Comparison of ENCODE assay signal across 7 cellular contexts in the genomic region with DNA sequence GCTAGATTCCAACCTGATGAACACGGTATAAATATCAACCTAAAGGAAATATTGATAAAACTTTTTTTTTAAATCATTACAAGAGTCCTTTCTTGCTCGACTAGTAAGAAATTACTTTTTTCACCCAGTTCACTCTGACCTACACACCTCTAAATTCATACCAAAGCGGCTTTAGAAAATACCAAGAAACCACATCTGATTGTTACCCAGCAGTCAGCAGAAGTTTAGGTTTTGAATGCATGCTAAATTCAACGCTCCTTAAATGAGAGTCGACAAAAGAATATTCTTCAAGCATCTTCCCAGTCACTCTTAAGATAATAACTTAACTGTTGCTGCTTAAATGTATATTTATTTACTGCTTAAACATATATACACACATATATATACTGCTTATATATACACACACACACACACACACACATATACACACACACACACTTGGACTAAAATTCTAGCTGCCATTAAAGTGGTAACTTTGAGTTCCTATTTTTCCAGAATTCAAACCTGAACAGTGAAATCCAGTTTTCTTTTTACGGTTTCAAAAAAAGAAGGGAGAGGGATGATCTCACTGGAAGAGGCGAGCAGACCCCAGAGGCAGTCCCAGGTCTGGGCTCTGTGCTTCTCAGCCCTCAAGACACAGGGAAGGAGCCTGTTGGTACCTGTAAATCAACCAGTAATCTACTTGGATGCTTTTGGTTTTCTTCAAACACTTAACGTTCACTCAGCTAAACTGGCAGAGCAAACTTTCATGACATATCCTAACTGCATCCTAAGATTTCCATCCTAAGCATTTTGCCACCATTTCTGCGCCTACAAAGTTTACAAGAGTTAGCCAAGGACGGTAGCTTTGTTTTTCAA. TPM values are rescaled to one million over a fixed set of nuclear protein-coding genes. Genes with fewer than 3 reads are reported as not detected.
DNase-seq lines count a peak whose midpoint lies in the region; ATAC-seq and TF ChIP-seq lines count a peak whose summit lies in the region.

No MANE protein-coding gene starts in this region.

- H3K36me3 ChIP-seq in HAP-1 (replicated peaks), result peaks cover 7% of the 10 kb centered on the region

- H3K4me3 Mint-ChIP-seq in T-helper 17 cell, result peak overlapping the region; percentile 95

- no peaks in the 10 kb centered on the region for H3K27me3 ChIP-seq in HAP-1 (ENCODE audit: low read depth)

- H3K4me1 ChIP-seq in HAP-1, result peaks cover 22% of the 10 kb centered on the region

- DNase-seq in HAP-1 (ENCODE audit: low spot score in 2 of 2) (peak in 1 of 2 experiments; percentile 34), T-helper 17 cell (no peak), foreskin fibroblast (no peak)
- DNase-seq in stimulated activated CD8-positive, alpha-beta memory T cell treated with anti-CD3 and anti-CD28 coated beads, Interleukin-4, amount 100 ng/mL, for 48 hours, result no peak
- DNase-seq in activated CD4-positive, CD25-positive, alpha-beta regulatory T cell (lab: John Stamatoyannopoulos, UW), result no peak

- H3K4me3 ChIP-seq in HAP-1 (peak overlapping the region; percentile 65), foreskin fibroblast (ENCODE audit: low read depth in 1 of 2, low read length in 2 of 2) (peak overlapping the region; percentile 63 to 91), skin epidermis (peak overlapping the region; percentile 69 to 98 (median 92))

- no peak for TF ChIP-seq CTCF in foreskin fibroblast (IDR thresholded peaks at IDR 0.05; ENCODE audit: low read depth, low read length)

- H3K9me3 ChIP-seq in HAP-1, result no peaks in the 10 kb centered on the region
- no peaks in the 10 kb centered on the region for H3K9me3 ChIP-seq in T-helper 17 cell (ENCODE audit: control insufficient read depth, low read length, poor library complexity, severe bottlenecking)

- in situ Hi-C loops in HAP-1 (cut with MboI; ENCODE audit: low sequenced_read_pairs), result no loop called here

- H3K27me3 Mint-ChIP-seq in T-helper 17 cell, result no peaks in the 10 kb centered on the region

- peaks cover 51% of the 10 kb centered on the region for H3K4me1 Mint-ChIP-seq in T-helper 17 cell

- H3K27ac Mint-ChIP-seq in T-helper 17 cell, result peak overlapping the region; percentile 99

- H3K27ac ChIP-seq in skin epidermis, result peak overlapping the region in 20 of 21 experiments; percentile 89 to 100 (median 98)

- no peaks in the 10 kb centered on the region for H3K36me3 Mint-ChIP-seq in T-helper 17 cell (ENCODE audit: low read depth)

- ATAC-seq in T-helper 17 cell, result peak; percentile 20
- ATAC-seq in HG03045 (IDR thresholded peaks at IDR 0.05; ENCODE audit: unreplicated experiment), result no peak

RNA-seq across cellular contexts. Expression of gene STK24, which starts 1.7 kb away (rescaled TPM):
- 100 to 1,000 TPM; 134 to 163 TPM for total RNA-seq in T-helper 17 cell
